In genomic region chr9:94581711-94582110, GRCh38 we compare ENCODE assay signal across 19 cellular contexts. TPM values are rescaled to one million over a fixed set of nuclear protein-coding genes. Genes with fewer than 3 reads are reported as not detected.
DNase-seq lines count a peak whose midpoint lies in the region; ATAC-seq and TF ChIP-seq lines count a peak whose summit lies in the region.
"Had no signal": no experiment of that assay in that cellular context is flagged by ENCODE, and none has a peak within 500 bp of the region (broad histone marks: within the 10 kb centered on the region; RNA-seq: fewer than 3 reads in every experiment).

No MANE protein-coding gene starts in this region.

- peaks cover 5% of the 10 kb centered on the region for H3K4me1 Mint-ChIP-seq in MCF 10A (ENCODE audit: insufficient read depth, unreplicated experiment)

- no peak for TF ChIP-seq EP300 in SK-N-SH (IDR thresholded peaks at IDR 0.05; ENCODE audit: borderline replicate concordance in 1 of 2, low read depth in 1 of 2, low read length in 1 of 2)

- CTCF ChIA-PET in mammary epithelial cell (lab: Charles Lee; ENCODE audit: low non-redundant PET), result no interaction called here
- CTCF ChIA-PET in MCF 10A (lab: Yijun Ruan, JAX), result no interaction called here
- CTCF ChIA-PET in SK-N-SH (lab: Yijun Ruan, JAX), result no interaction called here

- H3K4me2 ChIP-seq in mammary epithelial cell (ENCODE audit: insufficient read depth, low read depth, low read length) (no peak overlapping the region), SK-N-SH (no peak overlapping the region)
- H3K4me2 ChIP-seq: A549, GM23338 had no signal

- BruUV-seq in mammary epithelial cell (replicated peaks; lab: Mats Ljungman, UMichigan) (no TSS peak), MCF 10A (replicated peaks; lab: Mats Ljungman, UMichigan) (no TSS peak)

- H2AFZ ChIP-seq in mammary epithelial cell (ENCODE audit: low read depth, low read length), result peak overlapping the region; percentile 55
- H2AFZ ChIP-seq in SK-N-SH (ENCODE audit: low read depth), result no peak overlapping the region
- H2AFZ ChIP-seq: GM23338 had no signal

- no peaks in the 10 kb centered on the region for H3F3A ChIP-seq in SK-N-SH (replicated peaks; ENCODE audit: insufficient read depth)

- dilution Hi-C loops in mammary epithelial cell (cut with HindIII; ENCODE audit: low sequenced_read_pairs), result loop anchor here (5.0 kb wide), 1 partner anchor 79 kb away; no protein-coding TSS in a partner anchor

- TF ChIP-seq RAD21 in SK-N-SH (IDR thresholded peaks at IDR 0.05; ENCODE audit: low read length), result no peak

- no peaks in the 10 kb centered on the region for H3K9me3 Mint-ChIP-seq in MCF 10A (ENCODE audit: unreplicated experiment)
- H3K9me3 Mint-ChIP-seq: CD4-positive, alpha-beta T cell; HFFc6 had no signal

- H3K4me3 Mint-ChIP-seq in MCF 10A (ENCODE audit: unreplicated experiment), result no peak overlapping the region
- H3K4me3 Mint-ChIP-seq: CD4-positive, alpha-beta T cell; GM23338; HFFc6 had no signal

- no peaks in the 10 kb centered on the region for H3K9me2 ChIP-seq in SK-N-SH

- POLR2A ChIA-PET in MCF 10A (lab: Yijun Ruan, JAX) (interaction anchor here (0.6 to 0.7 kb wide), 2 partner anchors 565 to 769 kb away, joined by 3 read pairs; no protein-coding TSS in a partner anchor), SK-N-SH (lab: Yijun Ruan, JAX) (no interaction called here)

- ATAC-seq in HG02973 (IDR thresholded peaks at IDR 0.05; ENCODE audit: unreplicated experiment) (no peak), GM19324 (IDR thresholded peaks at IDR 0.05; ENCODE audit: low FRiP score, unreplicated experiment) (no peak)
- ATAC-seq: A549, GM23338, HCT116 had no signal

- TF ChIP-seq CTCF in mammary epithelial cell (conservative IDR thresholded peaks at IDR 0.05 in 1 of 2, IDR thresholded peaks at IDR 0.05 in 1 of 2; ENCODE audit: extremely low read depth in 1 of 2, insufficient read depth in 1 of 2, low read depth in 1 of 2, low read length in 2 of 2) (no peak), MCF 10A (IDR thresholded peaks at IDR 0.05; ENCODE audit: unreplicated experiment) (no peak), coronary artery (IDR thresholded peaks at IDR 0.05) (no peak), SK-N-SH (IDR thresholded peaks at IDR 0.05) (no peak)

- H3K79me2 ChIP-seq in mammary epithelial cell (ENCODE audit: insufficient read depth, low read length) (no peaks in the 10 kb centered on the region), SK-N-SH (ENCODE audit: insufficient read depth) (no peaks in the 10 kb centered on the region)

- no peak overlapping the region for H3K9ac ChIP-seq in mammary epithelial cell (ENCODE audit: insufficient read depth, low read length)
- H3K9ac ChIP-seq in SK-N-SH, result no peak overlapping the region

- H3K27ac ChIP-seq in mammary epithelial cell (ENCODE audit: insufficient read depth, low read depth, low read length), result no peak overlapping the region
- no peak overlapping the region for H3K27ac ChIP-seq in coronary artery
- H3K27ac ChIP-seq in SK-N-SH (ENCODE audit: low read depth in 2 of 2, low read length in 1 of 2), result no peak overlapping the region
- H3K27ac ChIP-seq: 22Rv1, A549, C4-2B had no signal

- H3K4me1 ChIP-seq in mammary epithelial cell (ENCODE audit: insufficient read depth, low read length), result peaks cover 8% of the 10 kb centered on the region
- peaks cover 0 to 2% of the 10 kb centered on the region in 2 experiments; a peak in 2 of 4 replicates for H3K4me1 ChIP-seq in SK-N-SH (ENCODE audit: control insufficient read depth in 1 of 2, insufficient read depth in 2 of 2, low read depth in 1 of 2, low read length in 1 of 2)
- H3K4me1 ChIP-seq: Caco-2 had no signal

- intact Hi-C loops in mammary epithelial cell (cut with micrococcal nuclease), result no loop called here
- intact Hi-C loops in MCF 10A (cut with micrococcal nuclease), result no loop called here

- no peak overlapping the region for H3K27ac Mint-ChIP-seq in MCF 10A (ENCODE audit: low read depth, unreplicated experiment)
- H3K27ac Mint-ChIP-seq: CD4-positive, alpha-beta T cell; GM23338; HFFc6 had no signal

- H3K4me3 ChIP-seq in mammary epithelial cell (replicated peaks in 1 of 3; ENCODE audit: insufficient read depth in 1 of 3, low read depth in 2 of 3, low read length in 3 of 3), result no peak overlapping the region
- no peak overlapping the region for H3K4me3 ChIP-seq in coronary artery
- no peak overlapping the region for H3K4me3 ChIP-seq in SK-N-SH (ENCODE audit: low read depth in 2 of 2, low read length in 1 of 2)
- H3K4me3 ChIP-seq: A549, GM23338 had no signal

- in situ Hi-C loops in mammary epithelial cell (cut with MboI; ENCODE audit: low sequenced_read_pairs in 2 of 2), result no loop called here

- H3K27me3 ChIP-seq in mammary epithelial cell (ENCODE audit: insufficient read depth, low read length) (no peaks in the 10 kb centered on the region), SK-N-SH (ENCODE audit: insufficient read depth) (no peaks in the 10 kb centered on the region)

- H3K36me3 Mint-ChIP-seq in MCF 10A (ENCODE audit: insufficient read depth, unreplicated experiment), result peaks cover 4% of the 10 kb centered on the region

- H4K20me1 ChIP-seq in mammary epithelial cell (ENCODE audit: insufficient read depth, low read length) (no peaks in the 10 kb centered on the region), SK-N-SH (ENCODE audit: insufficient read depth) (no peaks in the 10 kb centered on the region)

- H3K9me3 ChIP-seq in mammary epithelial cell (replicated peaks; ENCODE audit: insufficient read depth, low read length) (no peaks in the 10 kb centered on the region), SK-N-SH (no peaks in the 10 kb centered on the region)
- H3K9me3 ChIP-seq: A549, Caco-2 had no signal

- 54% methylated on average over 5 of the region's 5 CpGs for WGBS in mammary epithelial cell (ENCODE audit: low coverage, missing lambda C conversion rate)
- WGBS in SK-N-SH (ENCODE audit: low lambda C conversion rate), result 62% methylated on average over 5 of the region's 5 CpGs

- H3K27me3 Mint-ChIP-seq in MCF 10A (ENCODE audit: insufficient read depth, unreplicated experiment), result no peaks in the 10 kb centered on the region

- no peaks in the 10 kb centered on the region for H3K36me3 ChIP-seq in mammary epithelial cell (ENCODE audit: insufficient read depth, low read length)
- no peaks in the 10 kb centered on the region for H3K36me3 ChIP-seq in SK-N-SH (replicated peaks in 1 of 2; ENCODE audit: control insufficient read depth in 1 of 2, insufficient read depth in 2 of 2, low read length in 1 of 2)

- peak; percentile 27 for DNase-seq in mammary epithelial cell
- no peak for DNase-seq in MCF 10A (ENCODE audit: unreplicated experiment)
- DNase-seq in coronary artery (ENCODE audit: low spot score), result peak; percentile 41
- peak; percentile 42 for DNase-seq in islet precursor cell
- no peak for DNase-seq in Kasumi-1 (lab: John Stamatoyannopoulos, UW)
- no peak for DNase-seq in SK-N-SH
- DNase-seq: AML-193; Caco-2; CD4-positive, alpha-beta T cell; HFFc6 had no signal

TF ChIP-seq in SK-N-SH, 30 proteins besides CTCF, POLR2A, EP300 and RAD21 (continues in another document):
- TF ChIP-seq GATA2 (CRISPR knock-in tag; IDR thresholded peaks at IDR 0.05) (no peak), SMC3 (IDR thresholded peaks at IDR 0.05; ENCODE audit: low read depth, low read length) (no peak), FOSL2 (IDR thresholded peaks at IDR 0.05; ENCODE audit: borderline replicate concordance, low read depth) (no peak), USF2 (IDR thresholded peaks at IDR 0.05; ENCODE audit: borderline replicate concordance, low read depth, low read length) (no peak), TCF12 (IDR thresholded peaks at IDR 0.05) (no peak), MEF2A (IDR thresholded peaks at IDR 0.05; ENCODE audit: borderline replicate concordance, low read depth) (no peak), NRF1 (IDR thresholded peaks at IDR 0.05; ENCODE audit: low read depth, low read length) (no peak), FOXJ3 (CRISPR knock-in tag; IDR thresholded peaks at IDR 0.05) (no peak)
- TF ChIP-seq, protein P1, sequence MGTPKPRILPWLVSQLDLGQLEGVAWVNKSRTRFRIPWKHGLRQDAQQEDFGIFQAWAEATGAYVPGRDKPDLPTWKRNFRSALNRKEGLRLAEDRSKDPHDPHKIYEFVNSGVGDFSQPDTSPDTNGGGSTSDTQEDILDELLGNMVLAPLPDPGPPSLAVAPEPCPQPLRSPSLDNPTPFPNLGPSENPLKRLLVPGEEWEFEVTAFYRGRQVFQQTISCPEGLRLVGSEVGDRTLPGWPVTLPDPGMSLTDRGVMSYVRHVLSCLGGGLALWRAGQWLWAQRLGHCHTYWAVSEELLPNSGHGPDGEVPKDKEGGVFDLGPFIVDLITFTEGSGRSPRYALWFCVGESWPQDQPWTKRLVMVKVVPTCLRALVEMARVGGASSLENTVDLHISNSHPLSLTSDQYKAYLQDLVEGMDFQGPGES (IDR thresholded peaks at IDR 0.05; ENCODE audit: low read depth, low read length), result no peak

RNA-seq across cellular contexts. Expression of gene FBP2, which starts 11.9 kb away (rescaled TPM):
- total RNA-seq in mammary epithelial cell (not detected), MCF 10A (2022) (not detected in 2 replicates)
- polyA plus RNA-seq in mammary epithelial cell (not detected), SK-N-SH (2012; rRNA removed) (not detected in 2 replicates)
- polyA minus RNA-seq in mammary epithelial cell, result not detected
- polyA plus RNA-seq in SK-N-SH (2012; cell fraction: cytosol; rRNA removed), result not detected in 2 replicates
- polyA plus RNA-seq in SK-N-SH (2012; cell fraction: nucleus; rRNA removed), result not detected in 2 replicates
- total RNA-seq: Caco-2; CD4-positive, alpha-beta T cell; GM23338; HFFc6; HT-29 had no signal
- polyA plus RNA-seq: A549, BJ, GM23338 had no signal

RNA-seq across cellular contexts. Expression of gene PCAT7, which starts 26.8 kb away (rescaled TPM):
- total RNA-seq in mammary epithelial cell, result under 1 TPM in 1 of 2 donors, not detected in 1; 0.17 TPM
- polyA plus RNA-seq in mammary epithelial cell, result not detected
- polyA minus RNA-seq in mammary epithelial cell, result not detected
- not detected in 2 replicates for total RNA-seq in MCF 10A (2022)
- polyA plus RNA-seq in SK-N-SH (2012; rRNA removed), result 0.03 TPM in 1 of 2 replicates, not detected in the other
- 0.01 TPM in 1 of 2 replicates, not detected in the other for polyA plus RNA-seq in SK-N-SH (2012; cell fraction: cytosol; rRNA removed)
- polyA plus RNA-seq in SK-N-SH (2012; cell fraction: nucleus; rRNA removed), result not detected in 2 replicates
- total RNA-seq: CD4-positive, alpha-beta T cell; HFFc6 had no signal

RNA-seq across cellular contexts. Expression of gene FBP1, which starts 57.6 kb away (rescaled TPM):
- total RNA-seq in mammary epithelial cell, result under 1 TPM in 1 of 2 donors, not detected in 1; 0.17 TPM
- 0.15 TPM for polyA plus RNA-seq in mammary epithelial cell
- polyA minus RNA-seq in mammary epithelial cell, result not detected
- not detected in 2 replicates for total RNA-seq in MCF 10A (2022)
- polyA plus RNA-seq in SK-N-SH (2012; rRNA removed), result 0.19 TPM in 1 of 2 replicates, not detected in the other
- 0.12 and 0.20 TPM in 2 replicates for polyA plus RNA-seq in SK-N-SH (2012; cell fraction: cytosol; rRNA removed)
- polyA plus RNA-seq in SK-N-SH (2012; cell fraction: nucleus; rRNA removed), result 0.15 and 0.28 TPM in 2 replicates
- total RNA-seq: HFFc6 had no signal
- polyA plus RNA-seq: A549 had no signal

Comparison
In these comparisons a context has a peak if more than half of its experiments do, and no peak if none do; other contexts are left out.
1. DNase-seq: peak in mammary epithelial cell (single experiment), coronary artery (single experiment) and islet precursor cell (single experiment); none in MCF 10A (single experiment), Kasumi-1 (0 of 2) and SK-N-SH (single experiment).